In the genomic region with DNA sequence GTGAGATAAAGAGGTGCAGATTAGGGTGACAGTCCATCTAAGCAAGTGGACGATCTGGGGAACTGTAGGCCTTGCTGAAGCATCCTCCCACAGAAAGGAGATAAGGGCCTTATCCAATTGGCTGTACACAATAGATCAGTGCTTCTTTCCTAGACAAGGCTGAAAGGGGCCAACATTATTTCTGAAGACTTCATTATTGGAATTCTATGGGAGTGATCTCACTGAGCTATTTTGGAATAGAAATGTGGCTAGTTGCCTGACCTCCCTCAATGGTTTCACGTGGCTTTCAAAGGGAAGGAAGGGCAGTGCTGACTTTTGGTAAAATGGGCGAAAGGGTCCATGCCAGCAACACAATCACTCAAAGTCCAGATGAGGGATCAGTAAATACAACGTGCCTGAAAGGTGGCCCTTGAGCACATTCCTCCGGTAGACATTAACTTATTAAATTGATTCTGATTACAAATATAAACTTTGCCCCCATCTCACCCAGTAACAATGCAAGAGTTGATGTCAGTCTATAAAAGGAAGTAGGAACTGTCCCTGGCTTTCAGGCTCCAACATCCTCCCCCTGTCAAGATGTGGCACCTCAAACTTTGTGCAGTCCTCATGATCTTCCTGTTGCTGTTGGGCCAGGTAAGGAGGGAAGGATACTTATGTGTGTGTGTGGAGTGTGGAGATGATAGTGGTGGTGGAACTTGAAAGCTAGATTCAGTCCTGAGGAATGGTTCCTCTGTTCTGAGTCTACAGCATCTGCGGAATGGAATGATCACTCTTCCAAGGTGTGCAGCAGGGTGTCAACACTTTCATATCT, we compare ENCODE assay signal across 13 cellular contexts. TPM values are rescaled to one million over a fixed set of nuclear protein-coding genes. Genes with fewer than 3 reads are reported as not detected.
DNase-seq lines count a peak whose midpoint lies in the region; ATAC-seq and TF ChIP-seq lines count a peak whose summit lies in the region.
"Had no signal": no experiment of that assay in that cellular context is flagged by ENCODE, and none has a peak within 500 bp of the region (broad histone marks: within the 10 kb centered on the region; RNA-seq: fewer than 3 reads in every experiment).

A gene with protein sequence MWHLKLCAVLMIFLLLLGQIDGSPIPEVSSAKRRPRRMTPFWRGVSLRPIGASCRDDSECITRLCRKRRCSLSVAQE (plus strand): TSS at position 550 of the 811 bp plus-strand sequence. CDS start 27 bp downstream, at position 577.

- H3K9ac ChIP-seq in endodermal cell (ENCODE audit: extremely low read depth, low read length, poor library complexity, severe bottlenecking): no peak within 1 kb of the TSS

- no peaks in the 10 kb centered on the region for H3K27me3 Mint-ChIP-seq in CD4-positive, alpha-beta memory T cell
- H3K27me3 Mint-ChIP-seq in naive thymus-derived CD8-positive, alpha-beta T cell: no peaks in the 10 kb centered on the region
- no peaks in the 10 kb centered on the region for H3K27me3 Mint-ChIP-seq in endodermal cell (ENCODE audit: insufficient read depth)
- no peaks in the 10 kb centered on the region for H3K27me3 Mint-ChIP-seq in activated CD8-positive, alpha-beta memory T cell treated with anti-CD3 and anti-CD28 coated beads, Interleukin-2, amount 10 ng/mL, durations not matched to agents 7 days and 5 days

- H3K9me3 ChIP-seq in CD4-positive, alpha-beta memory T cell (ENCODE audit: control insufficient read depth in 1 of 2, low read length in 2 of 2): no peaks in the 10 kb centered on the region
- no peaks in the 10 kb centered on the region for H3K9me3 ChIP-seq in heart right ventricle
- no peaks in the 10 kb centered on the region for H3K9me3 ChIP-seq in endodermal cell (ENCODE audit: control insufficient read depth, low read length)

- CTCF ChIA-PET in CD4-positive, alpha-beta memory T cell (lab: Charles Lee; ENCODE audit: partially characterized antibody): no interaction called here
- CTCF ChIA-PET in activated CD8-positive, alpha-beta memory T cell treated with anti-CD3 and anti-CD28 coated beads, Interleukin-2, amount 10 ng/mL, durations not matched to agents 7 days and 5 days (lab: Charles Lee): interaction anchor here (1.1 kb wide), 1 partner anchor 12 kb away, joined by 3 read pairs; no protein-coding TSS in a partner anchor

- no peaks in the 10 kb centered on the region for H3K27me3 ChIP-seq in CD4-positive, alpha-beta memory T cell (ENCODE audit: insufficient read depth, low read length)
- H3K27me3 ChIP-seq in heart right ventricle (no peaks in the 10 kb centered on the region), endodermal cell (ENCODE audit: control insufficient read depth, insufficient read depth, low read length, poor library complexity, severe bottlenecking) (no peaks in the 10 kb centered on the region)

- ATAC-seq in heart right ventricle (peak; percentile 18 to 73 (median 60)), HG03432 (IDR thresholded peaks at IDR 0.05; ENCODE audit: unreplicated experiment) (no peak)
- ATAC-seq in naive thymus-derived CD8-positive, alpha-beta T cell: no peak
- ATAC-seq in activated CD8-positive, alpha-beta memory T cell treated with anti-CD3 and anti-CD28 coated beads, Interleukin-2, amount 10 ng/mL, durations not matched to agents 7 days and 5 days: no peak

- WGBS in heart right ventricle, 2 donors: 46 to 53% methylated on average over 6 of the region's 6 CpGs
- 93 to 100% methylated on average over 4 to 6 of the region's 6 CpGs for WGBS in endodermal cell (ENCODE audit: insufficient coverage in 1 of 2, insufficient read length in 1 of 2), 2 experiments

- peak within 1 kb of the TSS in 1 of 8 donors; percentile 5 for H3K4me3 Mint-ChIP-seq in CD4-positive, alpha-beta memory T cell
- H3K4me3 Mint-ChIP-seq in naive thymus-derived CD8-positive, alpha-beta T cell: no peak within 1 kb of the TSS
- no peak within 1 kb of the TSS for H3K4me3 Mint-ChIP-seq in endodermal cell
- H3K4me3 Mint-ChIP-seq in activated CD8-positive, alpha-beta memory T cell treated with anti-CD3 and anti-CD28 coated beads, Interleukin-2, amount 10 ng/mL, durations not matched to agents 7 days and 5 days: no peak within 1 kb of the TSS

- no peak for TF ChIP-seq CTCF in heart right ventricle (IDR thresholded peaks at IDR 0.05)
- no peak for TF ChIP-seq CTCF in endodermal cell (conservative IDR thresholded peaks at IDR 0.05)

- no peaks in the 10 kb centered on the region for H3K4me1 ChIP-seq in CD4-positive, alpha-beta memory T cell (ENCODE audit: insufficient read depth, low read length)
- H3K4me1 ChIP-seq in heart right ventricle (peaks cover 0 to 63% (median 23%) of the 10 kb centered on the region in 9 donors), endodermal cell (ENCODE audit: control insufficient read depth, insufficient read depth, low read length) (peaks cover 6% of the 10 kb centered on the region)

- H3K27ac ChIP-seq in CD4-positive, alpha-beta memory T cell (ENCODE audit: low read depth, low read length): no peak within 1 kb of the TSS
- H3K27ac ChIP-seq in heart right ventricle: peak within 1 kb of the TSS in 8 of 10 donors; percentile 38 to 77 (median 55)
- no peak within 1 kb of the TSS for H3K27ac ChIP-seq in endodermal cell (ENCODE audit: low read depth, low read length)
- H3K27ac ChIP-seq: C4-2B had no signal

- DNase-seq in CD4-positive, alpha-beta memory T cell: no peak
- peak; percentile 32 for DNase-seq in OCI-M1 (lab: John Stamatoyannopoulos, UW)
- peak in 1 of 2 donors; percentile 29 for DNase-seq in heart right ventricle
- DNase-seq in naive thymus-derived CD8-positive, alpha-beta T cell: no peak
- DNase-seq in endodermal cell: no peak
- no peak for DNase-seq in stimulated activated CD4-positive, alpha-beta T cell treated with anti-CD3 and anti-CD28 coated beads, Interleukin-4, amount 100 ng/mL, for 24 hours
- no peak for DNase-seq in activated CD8-positive, alpha-beta memory T cell treated with anti-CD3 and anti-CD28 coated beads, Interleukin-2, amount 10 ng/mL, durations not matched to agents 7 days and 5 days
- DNase-seq: GOT3, KBM-7, NCI-H2081, T-helper 2 cell had no signal

- peaks cover 12 to 58% of the 10 kb centered on the region in 2 donors for H3K36me3 Mint-ChIP-seq in CD4-positive, alpha-beta memory T cell
- peaks cover 0 to 50% (median 3%) of the 10 kb centered on the region in 3 donors for H3K36me3 Mint-ChIP-seq in naive thymus-derived CD8-positive, alpha-beta T cell
- peaks cover 25% of the 10 kb centered on the region for H3K36me3 Mint-ChIP-seq in endodermal cell (ENCODE audit: low read depth)
- H3K36me3 Mint-ChIP-seq in activated CD8-positive, alpha-beta memory T cell treated with anti-CD3 and anti-CD28 coated beads, Interleukin-2, amount 10 ng/mL, durations not matched to agents 7 days and 5 days: peaks cover 22% of the 10 kb centered on the region

- intact Hi-C loops in CD4-positive, alpha-beta memory T cell (cut with micrococcal nuclease): no loop called here
- intact Hi-C loops in heart right ventricle (cut with DNase I): no loop called here

- H3K4me1 Mint-ChIP-seq in CD4-positive, alpha-beta memory T cell: peaks cover 0 to 2% (median 0%) of the 10 kb centered on the region in 4 donors
- peaks cover 0 to 4% (median 4%) of the 10 kb centered on the region in 4 donors for H3K4me1 Mint-ChIP-seq in naive thymus-derived CD8-positive, alpha-beta T cell
- H3K4me1 Mint-ChIP-seq in endodermal cell: no peaks in the 10 kb centered on the region
- H3K4me1 Mint-ChIP-seq in activated CD8-positive, alpha-beta memory T cell treated with anti-CD3 and anti-CD28 coated beads, Interleukin-2, amount 10 ng/mL, durations not matched to agents 7 days and 5 days: peaks cover 3% of the 10 kb centered on the region

- no peaks in the 10 kb centered on the region for H3K9me3 Mint-ChIP-seq in CD4-positive, alpha-beta memory T cell
- H3K9me3 Mint-ChIP-seq in naive thymus-derived CD8-positive, alpha-beta T cell: no peaks in the 10 kb centered on the region
- no peaks in the 10 kb centered on the region for H3K9me3 Mint-ChIP-seq in endodermal cell
- no peaks in the 10 kb centered on the region for H3K9me3 Mint-ChIP-seq in activated CD8-positive, alpha-beta memory T cell treated with anti-CD3 and anti-CD28 coated beads, Interleukin-2, amount 10 ng/mL, durations not matched to agents 7 days and 5 days (ENCODE audit: low read depth)

- H3K27ac Mint-ChIP-seq in CD4-positive, alpha-beta memory T cell: peak within 1 kb of the TSS in 6 of 7 donors; percentile 6 to 73 (median 52)
- peak within 1 kb of the TSS in 9 of 10 donors; percentile 23 to 80 (median 46) for H3K27ac Mint-ChIP-seq in naive thymus-derived CD8-positive, alpha-beta T cell
- no peak within 1 kb of the TSS for H3K27ac Mint-ChIP-seq in endodermal cell
- no peak within 1 kb of the TSS for H3K27ac Mint-ChIP-seq in activated CD8-positive, alpha-beta memory T cell treated with anti-CD3 and anti-CD28 coated beads, Interleukin-2, amount 10 ng/mL, durations not matched to agents 7 days and 5 days

- POLR2A ChIA-PET in CD4-positive, alpha-beta memory T cell (lab: Charles Lee; ENCODE audit: partially characterized antibody): no interaction called here
- POLR2A ChIA-PET in naive thymus-derived CD8-positive, alpha-beta T cell (lab: Charles Lee): interaction anchor here (1.6 kb wide), 1 partner anchor 10 kb away, joined by 3 read pairs; no protein-coding TSS in a partner anchor

- H3K4me3 ChIP-seq in CD4-positive, alpha-beta memory T cell (ENCODE audit: low read length in 2 of 2): no peak within 1 kb of the TSS
- no peak within 1 kb of the TSS for H3K4me3 ChIP-seq in heart right ventricle
- H3K4me3 ChIP-seq in endodermal cell (ENCODE audit: low read length): no peak within 1 kb of the TSS

- peaks cover 18% of the 10 kb centered on the region for H3K36me3 ChIP-seq in CD4-positive, alpha-beta memory T cell (ENCODE audit: insufficient read depth, low read length)
- H3K36me3 ChIP-seq in heart right ventricle: peaks cover 0 to 96% (median 9%) of the 10 kb centered on the region in 9 donors
- peaks cover 89% of the 10 kb centered on the region for H3K36me3 ChIP-seq in endodermal cell (ENCODE audit: control insufficient read depth, insufficient read depth, low read length)

RNA-seq across cellular contexts. Expression of the gene that starts here (rescaled TPM):
- total RNA-seq in CD4-positive, alpha-beta memory T cell: 1 to 10 TPM; 8.1 to 8.8 TPM
- polyA plus RNA-seq in CD4-positive, alpha-beta memory T cell: 1 to 10 TPM; 1.1 to 1.6 TPM
- 1 to 10 TPM in 5 of 10 donors, under 1 TPM in 5; 0.49 to 1.6 (median 0.92) TPM for total RNA-seq in heart right ventricle
- polyA plus RNA-seq in heart right ventricle: 1 to 10 TPM in 1 of 2 donors, under 1 TPM in 1; 0.62 to 3.9 TPM
- 1 to 10 TPM; 4.7 to 6.8 TPM for total RNA-seq in naive thymus-derived CD8-positive, alpha-beta T cell
- 1 to 10 TPM in 1 of 3 donors, under 1 TPM in 2; 0.64 to 2.1 (median 0.77) TPM for polyA plus RNA-seq in naive thymus-derived CD8-positive, alpha-beta T cell
- under 1 TPM; 0.92 to 0.95 TPM for total RNA-seq in endodermal cell
- 1.9 TPM for polyA plus RNA-seq in endodermal cell (2013, experiment 1 of 2)
- 0.91 TPM for polyA plus RNA-seq in endodermal cell (2013, experiment 2 of 2)
- 1 to 10 TPM; 2.7 to 6.0 TPM for total RNA-seq in activated CD8-positive, alpha-beta memory T cell treated with anti-CD3 and anti-CD28 coated beads, Interleukin-2, amount 10 ng/mL, durations not matched to agents 7 days and 5 days

Comparison
In these comparisons a context has a peak if more than half of its experiments do, and no peak if none do; other contexts are left out.
1. H3K27ac ChIP-seq: peak in heart right ventricle (8 of 10); none in CD4-positive, alpha-beta memory T cell (single experiment) and endodermal cell (single experiment).
2. H3K27ac Mint-ChIP-seq: peak in CD4-positive, alpha-beta memory T cell (6 of 7) and naive thymus-derived CD8-positive, alpha-beta T cell (9 of 10); none in endodermal cell (single experiment) and activated CD8-positive, alpha-beta memory T cell treated with anti-CD3 and anti-CD28 coated beads, Interleukin-2, amount 10 ng/mL, durations not matched to agents 7 days and 5 days (single experiment).
3. ATAC-seq: peak in heart right ventricle (8 of 8); none in naive thymus-derived CD8-positive, alpha-beta T cell (0 of 2), activated CD8-positive, alpha-beta memory T cell treated with anti-CD3 and anti-CD28 coated beads, Interleukin-2, amount 10 ng/mL, durations not matched to agents 7 days and 5 days (single experiment) and HG03432 (single experiment).